In the genomic region with DNA sequence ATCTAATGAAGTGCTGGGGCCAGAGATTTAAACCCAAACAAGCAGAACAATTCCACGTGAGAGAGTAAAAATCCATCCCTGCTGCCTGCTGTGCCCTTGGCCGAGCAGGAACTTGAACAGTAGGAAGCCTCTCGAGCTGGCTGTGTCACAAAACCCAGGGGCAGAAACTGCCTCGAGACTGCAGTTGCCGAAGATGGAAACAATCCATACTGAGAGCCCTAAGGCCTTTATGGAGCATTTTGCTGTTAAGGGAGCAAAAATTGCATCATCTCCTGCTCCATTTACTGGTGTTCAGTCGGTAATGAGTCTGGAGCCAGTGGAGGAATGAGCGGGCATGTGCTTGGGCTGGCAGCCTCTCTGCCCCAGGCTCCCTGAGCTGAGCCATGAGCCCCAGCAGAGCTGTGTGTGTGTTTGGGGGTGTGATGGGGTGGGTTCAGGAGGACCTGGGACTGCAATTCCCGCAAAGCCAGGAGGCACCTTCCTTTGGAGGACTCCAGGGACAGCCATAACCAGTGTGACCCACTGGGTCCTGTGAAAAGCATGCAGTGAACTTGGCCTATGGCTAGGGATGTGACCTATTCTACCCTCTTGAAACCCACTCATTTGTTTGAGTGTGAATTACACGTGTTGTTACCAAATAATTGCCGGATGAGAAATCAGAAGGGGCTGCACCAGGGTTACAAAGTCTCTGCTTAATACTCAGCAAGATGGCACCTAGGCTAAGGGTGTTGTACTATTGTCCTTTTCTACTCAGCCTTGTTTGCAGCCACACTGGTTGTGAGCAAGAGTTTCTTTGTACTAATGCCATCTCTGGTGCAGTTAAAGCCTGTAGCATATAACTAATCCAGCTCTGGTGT, we compare ENCODE assay signal across 11 cellular contexts. TPM values are rescaled to one million over a fixed set of nuclear protein-coding genes. Genes with fewer than 3 reads are reported as not detected.
DNase-seq lines count a peak whose midpoint lies in the region; ATAC-seq and TF ChIP-seq lines count a peak whose summit lies in the region.
"Had no signal": no experiment of that assay in that cellular context is flagged by ENCODE, and none has a peak within 500 bp of the region (broad histone marks: within the 10 kb centered on the region; RNA-seq: fewer than 3 reads in every experiment).

No MANE protein-coding gene starts in this region.

- peak overlapping the region; percentile 76 for H3K4me2 ChIP-seq in DOHH2 (ENCODE audit: low read length)

- no peak overlapping the region for H3K27ac Mint-ChIP-seq in activated T-helper 1 cell treated with anti-CD3 and anti-CD28 coated beads, Interleukin-12 subunit alpha, Interleukin-12 subunit beta, Interleukin-2, Interleukin-4 antibody, amounts not matched to agents 30 ng/mL and 10 ng/mL and 1 ng/mL, durations not matched to agents 14 hours and 24 hours and 36 hours
- H3K27ac Mint-ChIP-seq in mesothelial cell of epicardium, result peak overlapping the region; percentile 43
- H3K27ac Mint-ChIP-seq in stimulated activated memory B cell treated with anti-CD40 and anti-IgM and Interleukin-4, amounts not matched to agents 10 μg/mL and 1 μg/mL and 100 μg/mL, for 72 hours, result no peak overlapping the region

- no peaks in the 10 kb centered on the region for H3K79me2 ChIP-seq in DOHH2 (ENCODE audit: control insufficient read depth, low read length)

- ATAC-seq in Right ventricle myocardium superior (ENCODE audit: poor library complexity) (no peak), HG03108 (IDR thresholded peaks at IDR 0.05; ENCODE audit: unreplicated experiment) (no peak)
- ATAC-seq in stimulated activated memory B cell treated with anti-CD40 and anti-IgM and Interleukin-4, amounts not matched to agents 10 μg/mL and 1 μg/mL and 100 μg/mL, for 72 hours, result no peak

- H3K27me3 ChIP-seq in DOHH2 (ENCODE audit: control insufficient read depth, low read length), result no peaks in the 10 kb centered on the region

- TF ChIP-seq CTCF in DOHH2 (IDR thresholded peaks at IDR 0.05; ENCODE audit: low read depth, low read length, poor library complexity, severe bottlenecking) (no peak), mesothelial cell of epicardium (IDR thresholded peaks at IDR 0.05; ENCODE audit: unreplicated experiment) (no peak)

- peaks cover 8% of the 10 kb centered on the region; the same call in 1 of the 2 replicates for H3F3A ChIP-seq in DOHH2 (ENCODE audit: control insufficient read depth, insufficient read depth)

- H3K9me3 ChIP-seq in DOHH2 (ENCODE audit: control insufficient read depth, insufficient read depth, low read length), result no peaks in the 10 kb centered on the region

- H3K9me3 Mint-ChIP-seq in activated T-helper 1 cell treated with anti-CD3 and anti-CD28 coated beads, Interleukin-12 subunit alpha, Interleukin-12 subunit beta, Interleukin-2, Interleukin-4 antibody, amounts not matched to agents 30 ng/mL and 10 ng/mL and 1 ng/mL, durations not matched to agents 14 hours and 24 hours and 36 hours, result no peaks in the 10 kb centered on the region
- H3K9me3 Mint-ChIP-seq in mesothelial cell of epicardium, result no peaks in the 10 kb centered on the region
- no peaks in the 10 kb centered on the region for H3K9me3 Mint-ChIP-seq in stimulated activated memory B cell treated with anti-CD40 and anti-IgM and Interleukin-4, amounts not matched to agents 10 μg/mL and 1 μg/mL and 100 μg/mL, for 72 hours

- H3K4me1 Mint-ChIP-seq in activated T-helper 1 cell treated with anti-CD3 and anti-CD28 coated beads, Interleukin-12 subunit alpha, Interleukin-12 subunit beta, Interleukin-2, Interleukin-4 antibody, amounts not matched to agents 30 ng/mL and 10 ng/mL and 1 ng/mL, durations not matched to agents 14 hours and 24 hours and 36 hours (ENCODE audit: low read depth), result peaks cover 52% of the 10 kb centered on the region
- H3K4me1 Mint-ChIP-seq in mesothelial cell of epicardium, result peaks cover 26% of the 10 kb centered on the region
- H3K4me1 Mint-ChIP-seq in stimulated activated memory B cell treated with anti-CD40 and anti-IgM and Interleukin-4, amounts not matched to agents 10 μg/mL and 1 μg/mL and 100 μg/mL, for 72 hours, result peaks cover 35% of the 10 kb centered on the region

- no peaks in the 10 kb centered on the region for H4K20me1 ChIP-seq in DOHH2 (ENCODE audit: control insufficient read depth, insufficient read depth, low read depth, low read length)

- H3K27me3 Mint-ChIP-seq in activated T-helper 1 cell treated with anti-CD3 and anti-CD28 coated beads, Interleukin-12 subunit alpha, Interleukin-12 subunit beta, Interleukin-2, Interleukin-4 antibody, amounts not matched to agents 30 ng/mL and 10 ng/mL and 1 ng/mL, durations not matched to agents 14 hours and 24 hours and 36 hours (ENCODE audit: insufficient read depth), result peaks cover 12% of the 10 kb centered on the region
- H3K27me3 Mint-ChIP-seq in mesothelial cell of epicardium (ENCODE audit: low read depth), result no peaks in the 10 kb centered on the region
- H3K27me3 Mint-ChIP-seq in stimulated activated memory B cell treated with anti-CD40 and anti-IgM and Interleukin-4, amounts not matched to agents 10 μg/mL and 1 μg/mL and 100 μg/mL, for 72 hours, result peaks cover 4% of the 10 kb centered on the region

- H3K4me1 ChIP-seq in DOHH2 (ENCODE audit: control insufficient read depth, low read length), result peaks cover 69% of the 10 kb centered on the region

- no peaks in the 10 kb centered on the region for H3K9me2 ChIP-seq in DOHH2 (replicated peaks; ENCODE audit: control insufficient read depth, low read length)

- intact Hi-C loops in activated T-helper 1 cell treated with anti-CD3 and anti-CD28 coated beads, Interleukin-12 subunit alpha, Interleukin-12 subunit beta, Interleukin-2, Interleukin-4 antibody, amounts not matched to agents 30 ng/mL and 10 ng/mL and 1 ng/mL, durations not matched to agents 14 hours and 24 hours and 36 hours (cut with micrococcal nuclease), result loop anchor here (1.0 to 5.0 kb wide), 9 partner anchors 12 to 364 kb away; a partner anchor contains a TSS
- intact Hi-C loops in Right ventricle myocardium superior (cut with DNase I), result no loop called here

- peak; percentile 35 to 91 (median 78) for DNase-seq in NCI-H1417 (lab: John Stamatoyannopoulos, UW)
- no peak for DNase-seq in activated T-helper 1 cell treated with anti-CD3 and anti-CD28 coated beads, Interleukin-12 subunit alpha, Interleukin-12 subunit beta, Interleukin-2, Interleukin-4 antibody, amounts not matched to agents 30 ng/mL and 10 ng/mL and 1 ng/mL, durations not matched to agents 14 hours and 24 hours and 36 hours (ENCODE audit: low spot score)
- DNase-seq in mesothelial cell of epicardium (ENCODE audit: low spot score in 2 of 2, unreplicated experiment in 2 of 2), result no peak
- no peak for DNase-seq in Right ventricle myocardium superior
- no peak for DNase-seq in HPDE6-E6E7 (ENCODE audit: extremely low spot score)
- DNase-seq: GF-D8 had no signal

- H3K4me3 ChIP-seq in DOHH2 (ENCODE audit: low read length), result peak overlapping the region; percentile 57

- peak overlapping the region; percentile 37 for H3K4me3 Mint-ChIP-seq in activated T-helper 1 cell treated with anti-CD3 and anti-CD28 coated beads, Interleukin-12 subunit alpha, Interleukin-12 subunit beta, Interleukin-2, Interleukin-4 antibody, amounts not matched to agents 30 ng/mL and 10 ng/mL and 1 ng/mL, durations not matched to agents 14 hours and 24 hours and 36 hours
- no peak overlapping the region for H3K4me3 Mint-ChIP-seq in mesothelial cell of epicardium
- no peak overlapping the region for H3K4me3 Mint-ChIP-seq in stimulated activated memory B cell treated with anti-CD40 and anti-IgM and Interleukin-4, amounts not matched to agents 10 μg/mL and 1 μg/mL and 100 μg/mL, for 72 hours

- no peaks in the 10 kb centered on the region for H3K36me3 Mint-ChIP-seq in activated T-helper 1 cell treated with anti-CD3 and anti-CD28 coated beads, Interleukin-12 subunit alpha, Interleukin-12 subunit beta, Interleukin-2, Interleukin-4 antibody, amounts not matched to agents 30 ng/mL and 10 ng/mL and 1 ng/mL, durations not matched to agents 14 hours and 24 hours and 36 hours (ENCODE audit: low read depth)
- no peaks in the 10 kb centered on the region for H3K36me3 Mint-ChIP-seq in mesothelial cell of epicardium
- no peaks in the 10 kb centered on the region for H3K36me3 Mint-ChIP-seq in stimulated activated memory B cell treated with anti-CD40 and anti-IgM and Interleukin-4, amounts not matched to agents 10 μg/mL and 1 μg/mL and 100 μg/mL, for 72 hours

- H3K27ac ChIP-seq in DOHH2 (ENCODE audit: low read depth, low read length), result peak overlapping the region; percentile 79
- H3K27ac ChIP-seq: HL-60, RWPE1 had no signal

- H3K36me3 ChIP-seq in DOHH2 (ENCODE audit: control insufficient read depth, low read length), result no peaks in the 10 kb centered on the region

RNA-seq across cellular contexts. Expression of a gene that starts 58.4 kb away (rescaled TPM):
- total RNA-seq in activated T-helper 1 cell treated with anti-CD3 and anti-CD28 coated beads, Interleukin-12 subunit alpha, Interleukin-12 subunit beta, Interleukin-2, Interleukin-4 antibody, amounts not matched to agents 30 ng/mL and 10 ng/mL and 1 ng/mL, durations not matched to agents 14 hours and 24 hours and 36 hours, result 0.47 TPM in 2 replicates
- total RNA-seq in mesothelial cell of epicardium (2.5 to 3.6 TPM (median 3.2 TPM) in 3 replicates), Right ventricle myocardium superior (12.4 TPM)

Comparison
In these comparisons a context has a peak if more than half of its experiments do, and no peak if none do; other contexts are left out.
1. DNase-seq: peak in NCI-H1417 (3 of 3); none in activated T-helper 1 cell treated with anti-CD3 and anti-CD28 coated beads, Interleukin-12 subunit alpha, Interleukin-12 subunit beta, Interleukin-2, Interleukin-4 antibody, amounts not matched to agents 30 ng/mL and 10 ng/mL and 1 ng/mL, durations not matched to agents 14 hours and 24 hours and 36 hours (single experiment), mesothelial cell of epicardium (0 of 2), Right ventricle myocardium superior (single experiment) and HPDE6-E6E7 (single experiment).